1 cellular context compared by ENCODE assay signal in genomic region chr11:3378426-3379423, GRCh38.
TF ChIP-seq lines count a peak whose summit lies in the region.

Gene ZNF195, minus strand, starts transcription at chr11:3379146. Its CDS starts 106 bp downstream, at chr11:3379040.

TF ChIP-seq in HEK293, 187 proteins besides CTCF, POLR2A, EP300 and RAD21 (continued from another document and continues in another):
- TF ChIP-seq ZFP37 (tag by site-specific recombination; IDR thresholded peaks at IDR 0.05) (peak; percentile 61; the same call in 1 of the 2 replicates), ZBTB17 (tag by site-specific recombination; IDR thresholded peaks at IDR 0.05) (no peak), ZBTB7A (tag by site-specific recombination; IDR thresholded peaks at IDR 0.05; ENCODE audit: low read depth) (no peak), MYNN (tag by site-specific recombination; IDR thresholded peaks at IDR 0.05; ENCODE audit: borderline replicate concordance) (no peak), ZNF843 (tag by site-specific recombination; IDR thresholded peaks at IDR 0.05) (0 out of 2 replicates have a peak, but pooled peaks have one; percentile 15), ZNF48 (tag by site-specific recombination; IDR thresholded peaks at IDR 0.05) (no peak), ZNF747 (tag by site-specific recombination; IDR thresholded peaks at IDR 0.05) (no peak), ZNF133 (tag by site-specific recombination; IDR thresholded peaks at IDR 0.05) (0 out of 2 replicates have a peak, but pooled peaks have one; percentile 21), PRDM10 (tag by site-specific recombination; IDR thresholded peaks at IDR 0.05) (no peak), ZBTB11 (tag by site-specific recombination; conservative IDR thresholded peaks at IDR 0.05; ENCODE audit: low read depth) (peak; percentile 98), ZNF670 (tag by site-specific recombination; IDR thresholded peaks at IDR 0.05; ENCODE audit: low read depth) (no peak), ZNF530 (tag by site-specific recombination; IDR thresholded peaks at IDR 0.05; ENCODE audit: low read depth) (no peak), ZSCAN5A (tag by site-specific recombination; IDR thresholded peaks at IDR 0.05) (no peak; the same call in 1 of the 2 replicates), ZNF416 (tag by site-specific recombination; IDR thresholded peaks at IDR 0.05) (no peak), ZNF10 (tag by site-specific recombination; IDR thresholded peaks at IDR 0.05) (peak; percentile 15; the same call in 1 of the 2 replicates), ZNF677 (tag by site-specific recombination; IDR thresholded peaks at IDR 0.05) (0 out of 2 replicates have a peak, but pooled peaks have one; percentile 17), ZFHX2 (tag by site-specific recombination; conservative IDR thresholded peaks at IDR 0.05) (no peak), ZNF214 (tag by site-specific recombination; IDR thresholded peaks at IDR 0.05; ENCODE audit: borderline replicate concordance) (no peak), SP2 (tag by site-specific recombination; IDR thresholded peaks at IDR 0.05) (peak; percentile 96), ZNF121 (tag by site-specific recombination; IDR thresholded peaks at IDR 0.05) (no peak), ZNF473 (tag by site-specific recombination; IDR thresholded peaks at IDR 0.05) (no peak), ZNF654 (tag by site-specific recombination; IDR thresholded peaks at IDR 0.05; ENCODE audit: low read depth) (no peak), ZSCAN4 (tag by site-specific recombination; IDR thresholded peaks at IDR 0.05) (no peak), ZNF629 (tag by site-specific recombination; IDR thresholded peaks at IDR 0.05) (0 out of 2 replicates have a peak, but pooled peaks have one; percentile 21), ZNF600 (tag by site-specific recombination; IDR thresholded peaks at IDR 0.05) (no peak), ZFP3 (tag by site-specific recombination; IDR thresholded peaks at IDR 0.05; ENCODE audit: low read depth) (no peak), ZNF692 (tag by site-specific recombination; IDR thresholded peaks at IDR 0.05) (no peak), ZNF561 (tag by site-specific recombination; IDR thresholded peaks at IDR 0.05; ENCODE audit: borderline replicate concordance) (peak; percentile 76; the same call in 1 of the 2 replicates), ZBTB20 (tag by site-specific recombination; IDR thresholded peaks at IDR 0.05) (peak; percentile 78), ZNF16 (tag by site-specific recombination; IDR thresholded peaks at IDR 0.05; ENCODE audit: low read depth) (no peak), HIC1 (tag by site-specific recombination; IDR thresholded peaks at IDR 0.05) (no peak), TRIM28 (IDR thresholded peaks at IDR 0.05; ENCODE audit: borderline replicate concordance, low read length) (no peak), RBAK (tag by site-specific recombination; IDR thresholded peaks at IDR 0.05) (no peak), ZNF132 (tag by site-specific recombination; IDR thresholded peaks at IDR 0.05; ENCODE audit: borderline replicate concordance) (no peak), TSHZ1 (tag by site-specific recombination; IDR thresholded peaks at IDR 0.05; ENCODE audit: borderline replicate concordance) (no peak), REST (tag by site-specific recombination; IDR thresholded peaks at IDR 0.05) (no peak), GLI2 (tag by site-specific recombination; IDR thresholded peaks at IDR 0.05; ENCODE audit: borderline replicate concordance, low read depth) (no peak), ZNF341 (tag by site-specific recombination; IDR thresholded peaks at IDR 0.05; ENCODE audit: low read depth) (no peak), KLF7 (tag by site-specific recombination; IDR thresholded peaks at IDR 0.05; ENCODE audit: borderline replicate concordance) (no peak), ZNF146 (tag by site-specific recombination; IDR thresholded peaks at IDR 0.05) (no peak), ZNF521 (tag by site-specific recombination; IDR thresholded peaks at IDR 0.05) (no peak)
